26 cellular contexts compared by ENCODE assay signal in the genomic region with DNA sequence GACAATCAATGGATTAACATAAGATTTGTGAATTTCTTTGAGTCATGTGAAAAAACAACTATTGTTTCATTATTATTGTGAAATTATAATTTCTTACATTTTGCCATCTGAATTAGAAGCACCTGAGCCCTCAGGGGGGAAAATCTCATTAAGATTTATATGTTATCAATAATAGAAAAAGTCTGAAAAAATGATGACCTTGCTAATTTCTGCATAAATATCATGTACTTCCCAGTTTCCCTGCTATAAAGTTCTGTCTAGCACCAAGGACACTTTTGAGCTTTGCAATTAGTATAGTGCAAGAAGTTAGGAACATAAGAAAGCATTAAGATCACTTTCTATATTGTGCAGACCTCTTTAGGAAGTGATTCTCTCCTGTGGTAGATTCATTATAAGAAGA.
"Had no signal": no experiment of that assay in that cellular context is flagged by ENCODE, and none has a peak within 500 bp of the region (broad histone marks: within the 10 kb centered on the region; RNA-seq: fewer than 3 reads in every experiment).

No MANE protein-coding gene starts in this region.

- H3K79me2 ChIP-seq: parathyroid adenoma had no signal

- H3K27me3 ChIP-seq: neural progenitor cell, ovary, stomach, thyroid gland, tibial nerve, upper lobe of left lung, vagina had no signal

- FAIRE-seq: small intestine, urothelium cell line had no signal

- H3K9ac ChIP-seq: neural progenitor cell, parathyroid adenoma had no signal

- H3K27ac ChIP-seq: neural progenitor cell, ovary, parathyroid adenoma, psoas muscle, stomach, thoracic aorta, thyroid gland, tibial nerve, upper lobe of left lung, vagina had no signal

- H3K4me2 ChIP-seq: neural progenitor cell had no signal

- H2AFZ ChIP-seq: neural progenitor cell, parathyroid adenoma had no signal

- H3K4me1 ChIP-seq: neural progenitor cell, parathyroid adenoma, psoas muscle, stomach, thyroid gland, upper lobe of left lung, vagina had no signal

- H3K4me3 ChIP-seq: neural progenitor cell, ovary, psoas muscle, stomach, thoracic aorta, thyroid gland, tibial nerve, upper lobe of left lung, vagina had no signal

- H3K36me3 ChIP-seq: neural progenitor cell, ovary, stomach, thoracic aorta, thyroid gland, tibial nerve, upper lobe of left lung, vagina had no signal

- DNase-seq: naive thymus-derived CD4-positive, alpha-beta T cell; natural killer cell; occipital lobe; ovary; posterior cingulate gyrus; psoas muscle; right cardiac atrium; small intestine; stimulated activated CD4-positive, alpha-beta T cell treated with anti-CD3 and anti-CD28 coated beads, Interleukin-15, amount 100 ng/mL, for 24 hours; stimulated activated CD4-positive, alpha-beta T cell treated with anti-CD3 and anti-CD28 coated beads, Interleukin-2, amount 100 ng/mL, for 24 hours; stimulated activated CD4-positive, alpha-beta T cell treated with anti-CD3 and anti-CD28 coated beads, Interleukin-2, amount 100 ng/mL, for 48 hours; stimulated activated CD4-positive, alpha-beta T cell treated with anti-CD3 and anti-CD28 coated beads, Interleukin-4, amount 100 ng/mL, for 24 hours; stimulated activated naive B cell treated with anti-CD40 and anti-IgM and Interleukin-4, amounts not matched to agents 10 μg/mL and 1 μg/mL and 100 μg/mL, for 72 hours; stimulated activated naive CD4-positive, alpha-beta T cell treated with Interleukin-2 at 50 U/mL for 16 hours; stomach; thyroid gland; trophoblast cell; upper lobe of left lung had no signal

- ATAC-seq: naive thymus-derived CD4-positive, alpha-beta T cell; natural killer cell; psoas muscle; right cardiac atrium; sciatic nerve; stimulated activated effector memory CD8-positive, alpha-beta T cell treated with anti-CD3 and anti-CD28 coated beads, Interleukin-12 subunit alpha, Interleukin-12 subunit beta, amount 100 ng/mL, for 72 hours; stimulated activated naive B cell treated with anti-CD40 and anti-IgM and Interleukin-4, amounts not matched to agents 10 μg/mL and 1 μg/mL and 100 μg/mL, for 72 hours had no signal

- H3K9me3 ChIP-seq: ovary, psoas muscle, stomach, thoracic aorta, thyroid gland, tibial nerve, upper lobe of left lung, vagina had no signal
